14 cellular contexts compared by ENCODE assay signal in the genomic region with DNA sequence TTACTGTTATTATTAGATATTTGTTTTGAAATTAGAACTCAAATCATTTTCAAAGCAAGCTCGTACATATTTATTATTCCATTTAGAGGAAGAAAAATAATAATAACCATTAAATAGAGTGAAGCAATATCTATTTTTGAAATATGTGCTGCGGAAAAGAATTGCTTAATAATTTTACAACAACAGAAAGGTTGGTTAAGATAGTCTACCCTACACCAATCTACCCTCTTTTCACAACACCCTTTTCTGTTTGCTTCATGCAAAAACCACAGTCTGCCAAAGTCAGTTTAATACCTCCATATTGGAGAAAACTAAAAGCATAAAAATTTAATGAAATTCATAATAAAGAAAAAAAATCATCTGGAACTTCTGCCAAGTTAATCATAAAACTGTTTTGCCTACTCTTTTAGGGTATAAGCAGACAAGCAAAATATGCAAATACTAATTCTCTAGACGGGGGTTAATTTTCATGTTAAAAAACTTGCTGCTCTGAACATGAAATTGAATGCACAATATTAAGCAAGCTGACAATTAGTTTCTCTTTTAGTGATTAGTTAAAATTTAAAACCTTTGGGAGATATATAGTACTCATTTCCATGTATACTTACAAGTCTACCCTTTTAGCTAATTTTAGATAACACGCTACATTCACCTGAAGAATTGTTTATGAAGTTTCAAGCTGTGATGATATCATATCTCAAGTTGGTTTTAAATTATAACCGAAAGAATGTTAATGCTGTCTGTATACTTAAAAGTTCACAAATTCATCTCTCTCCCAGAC.
"Had no signal": no experiment of that assay in that cellular context is flagged by ENCODE, and none has a peak within 500 bp of the region (broad histone marks: within the 10 kb centered on the region; RNA-seq: fewer than 3 reads in every experiment).

No MANE protein-coding gene starts in this region.

- DNase-seq: activated CD4-positive, alpha-beta T cell treated with anti-CD3 and anti-CD28 coated beads, Interleukin-2, amount 50 U/mL, for 1 hour; activated CD8-positive, alpha-beta memory T cell treated with anti-CD3 and anti-CD28 coated beads for 24 hours; activated naive CD8-positive, alpha-beta T cell treated with anti-CD3 and anti-CD28 coated beads for 36 hours; anterior cingulate cortex; cortex of kidney; effector CD8-positive, alpha-beta T cell; foreskin keratinocyte; glutamatergic neuron; left ventricle myocardium inferior; mucosa of descending colon; naive thymus-derived CD4-positive, alpha-beta T cell; pancreas had no signal

- H3K4me3 ChIP-seq: left ventricle myocardium inferior, mucosa of descending colon, pancreas had no signal

- ATAC-seq: foreskin keratinocyte; mucosa of descending colon; naive thymus-derived CD4-positive, alpha-beta T cell; pancreas; sciatic nerve; stimulated activated effector memory CD8-positive, alpha-beta T cell treated with anti-CD3 and anti-CD28 coated beads, Interleukin-12 subunit alpha, Interleukin-12 subunit beta, amount 100 ng/mL, for 72 hours had no signal
